ENCODE assay signal across 8 cellular contexts in genomic region chr1:230978491-230979388, GRCh38. TPM values are rescaled to one million over a fixed set of nuclear protein-coding genes. Genes with fewer than 3 reads are reported as not detected.
A peak's percentile ranks its signal among the peaks of the same experiment; 100 is the strongest.
DNase-seq lines count a peak whose midpoint lies in the region; TF ChIP-seq lines count a peak whose summit lies in the region.

Gene ARV1 (plus strand): TSS chr1:230979094. CDS start chr1:230979106, 12 bp downstream.
Gene TTC13 (minus strand): TSS chr1:230978861. CDS start chr1:230978830, 31 bp downstream.

- no peak within 1 kb of the TSS for H3K4ac ChIP-seq in neuronal stem cell (ENCODE audit: low read length)

- no peak within 1 kb of the TSS for H4K8ac ChIP-seq in neuronal stem cell (ENCODE audit: low read depth, low read length)

- no peak within 1 kb of the TSS for H2BK15ac ChIP-seq in neuronal stem cell (ENCODE audit: low read length)

- H3K18ac ChIP-seq in neuronal stem cell (ENCODE audit: low read length): peak within 1 kb of the TSS; percentile 69

- peak within 1 kb of the TSS; percentile 67 for H3K27ac ChIP-seq in neuronal stem cell (replicated peaks; ENCODE audit: low read length)

- TF ChIP-seq CTCF in HFFc6 (IDR thresholded peaks at IDR 0.05): peak; percentile 26; the same call in 1 of the 2 replicates
- TF ChIP-seq CTCF in subcutaneous adipose tissue (IDR thresholded peaks at IDR 0.05; ENCODE audit: low read depth): no peak

- H2AK5ac ChIP-seq in neuronal stem cell (ENCODE audit: low read depth, low read length): no peak within 1 kb of the TSS

- CTCF ChIA-PET in activated naive CD4-positive, alpha-beta T cell treated with anti-CD3 and anti-CD28 coated beads for 36 hours (lab: Charles Lee): interaction anchor here (0.6 to 1.6 kb wide), 9 partner anchors 20 to 1427 kb away, joined by 3 to 7 read pairs (median 3); no protein-coding TSS in a partner anchor

- peak within 1 kb of the TSS; percentile 91; the same call in 1 of the 2 replicates for H3K4me3 Mint-ChIP-seq in HFFc6
- H3K4me3 Mint-ChIP-seq in activated naive CD4-positive, alpha-beta T cell treated with anti-CD3 and anti-CD28 coated beads for 36 hours: peak within 1 kb of the TSS; percentile 95

- H3K27me3 Mint-ChIP-seq in HFFc6 (ENCODE audit: insufficient read depth): no peaks in the 10 kb centered on the region
- no peaks in the 10 kb centered on the region for H3K27me3 Mint-ChIP-seq in activated naive CD4-positive, alpha-beta T cell treated with anti-CD3 and anti-CD28 coated beads for 36 hours (ENCODE audit: low read depth)

- no peak within 1 kb of the TSS for H4K91ac ChIP-seq in neuronal stem cell (ENCODE audit: low read depth, low read length, poor library complexity)

- H2BK120ac ChIP-seq in neuronal stem cell (ENCODE audit: low read depth, low read length): no peak within 1 kb of the TSS

- H2BK5ac ChIP-seq in neuronal stem cell (ENCODE audit: low read length): no peak within 1 kb of the TSS

- peak within 1 kb of the TSS; percentile 89 for H3K23ac ChIP-seq in neuronal stem cell (ENCODE audit: low read depth, low read length, poor library complexity)

- H2BK12ac ChIP-seq in neuronal stem cell (ENCODE audit: low read length): no peak within 1 kb of the TSS

- H3K4me3 ChIP-seq in GM08714 (ENCODE audit: low read length): peak within 1 kb of the TSS; percentile 98
- peak within 1 kb of the TSS; percentile 73 to 99 for H3K4me3 ChIP-seq in neuronal stem cell (ENCODE audit: low read length in 2 of 2)

- H3K9ac ChIP-seq in neuronal stem cell (ENCODE audit: low read depth, low read length, poor library complexity): peak within 1 kb of the TSS; percentile 90

- peak within 1 kb of the TSS; percentile 90 for H3K4me2 ChIP-seq in neuronal stem cell (ENCODE audit: insufficient read depth, low read length, poor library complexity, severe bottlenecking)

- no peaks in the 10 kb centered on the region for H3K27me3 ChIP-seq in neuronal stem cell (ENCODE audit: control insufficient read depth in 3 of 3, insufficient read depth in 3 of 3, low read depth in 1 of 3, low read length in 3 of 3)

- intact Hi-C loops in activated naive CD4-positive, alpha-beta T cell treated with anti-CD3 and anti-CD28 coated beads for 36 hours (cut with micrococcal nuclease): loop anchor here (1.0 to 10.0 kb wide), 15 partner anchors 46 to 1974 kb away; partner anchors contain the start of genes C1orf198, COG2, DISC1 and EGLN1

- H3K36me3 Mint-ChIP-seq in HFFc6 (ENCODE audit: low read depth): peaks cover 7% of the 10 kb centered on the region
- H3K36me3 Mint-ChIP-seq in activated naive CD4-positive, alpha-beta T cell treated with anti-CD3 and anti-CD28 coated beads for 36 hours (ENCODE audit: low read depth): peaks cover 12% of the 10 kb centered on the region

- peak within 1 kb of the TSS; percentile 93 for H2AFZ ChIP-seq in neuronal stem cell (ENCODE audit: low read length)

- peaks cover 9% of the 10 kb centered on the region for H3K4me1 Mint-ChIP-seq in HFFc6 (ENCODE audit: low read depth)
- peaks cover 30% of the 10 kb centered on the region for H3K4me1 Mint-ChIP-seq in activated naive CD4-positive, alpha-beta T cell treated with anti-CD3 and anti-CD28 coated beads for 36 hours (ENCODE audit: low read depth)

- H3K4me1 ChIP-seq in neuronal stem cell (ENCODE audit: control insufficient read depth in 2 of 2, insufficient read depth in 1 of 2, low read depth in 1 of 2, low read length in 2 of 2): peaks cover 2 to 5% of the 10 kb centered on the region in 2 donors

- H3K14ac ChIP-seq in neuronal stem cell (ENCODE audit: low read length): peak within 1 kb of the TSS; percentile 58

- H3K36me3 ChIP-seq in neuronal stem cell (replicated peaks in 1 of 2; ENCODE audit: control insufficient read depth in 2 of 2, insufficient read depth in 2 of 2, low read length in 2 of 2): peaks cover 10 to 26% of the 10 kb centered on the region in 2 donors

- WGBS in neuronal stem cell (ENCODE audit: extremely low coverage in 2 of 2, insufficient read length in 2 of 2, insufficient replicate concordance in 1 of 2), 2 donors: no CpG with 5 or more reads among the region's 79 CpGs

- no peaks in the 10 kb centered on the region for H3K9me3 Mint-ChIP-seq in HFFc6
- H3K9me3 Mint-ChIP-seq in activated naive CD4-positive, alpha-beta T cell treated with anti-CD3 and anti-CD28 coated beads for 36 hours: no peaks in the 10 kb centered on the region

- peak within 1 kb of the TSS; percentile 73 for H3K27ac Mint-ChIP-seq in HFFc6
- peak within 1 kb of the TSS; percentile 92 for H3K27ac Mint-ChIP-seq in activated naive CD4-positive, alpha-beta T cell treated with anti-CD3 and anti-CD28 coated beads for 36 hours

- peaks cover 5% of the 10 kb centered on the region for H3K79me1 ChIP-seq in neuronal stem cell (ENCODE audit: low read depth, low read length)

- no peaks in the 10 kb centered on the region for H3K9me3 ChIP-seq in neuronal stem cell (replicated peaks in 1 of 2; ENCODE audit: control insufficient read depth in 2 of 2, insufficient read depth in 1 of 2, low read depth in 1 of 2, low read length in 2 of 2)

- DNase-seq in HFFc6 (peak; percentile 98), NAMALWA (ENCODE audit: low spot score) (peak; percentile 99), SK-N-DZ (ENCODE audit: low spot score) (peak; percentile 98), foreskin melanocyte (peak; percentile 96), neuronal stem cell (ENCODE audit: low spot score) (peak; percentile 97)
- peak; percentile 97 for DNase-seq in activated naive CD4-positive, alpha-beta T cell treated with anti-CD3 and anti-CD28 coated beads for 36 hours

RNA-seq across cellular contexts. Expression of gene ARV1, which starts in this region (rescaled TPM):
- 10 to 100 TPM; 20.0 to 26.8 (median 22.1) TPM for total RNA-seq in HFFc6 (2021; fragmentation: NEBNext Ultra II Directional; extraction: Animal tissue kit (Norgen Biotek cat#: 25700))
- 21.5 and 22.3 TPM in 2 replicates for polyA plus RNA-seq in SK-N-DZ (2014; cell fraction: cytosol; rRNA removed)
- 15.4 TPM in 2 replicates for polyA plus RNA-seq in SK-N-DZ (2014; cell fraction: nucleus; rRNA removed)
- 10 to 100 TPM; 14.9 to 17.7 TPM for total RNA-seq in activated naive CD4-positive, alpha-beta T cell treated with anti-CD3 and anti-CD28 coated beads for 36 hours
- polyA plus RNA-seq in neuronal stem cell (2013, experiment 1 of 2): 25.4 TPM
- polyA plus RNA-seq in neuronal stem cell (2013, experiment 2 of 2): 24.9 TPM
- total RNA-seq in subcutaneous adipose tissue: 10 to 100 TPM; 15.4 to 32.6 (median 19.5) TPM

RNA-seq across cellular contexts. Expression of gene TTC13, which starts in this region (rescaled TPM):
- 10 to 100 TPM; 10.7 to 14.4 (median 12.4) TPM for total RNA-seq in HFFc6 (2021; fragmentation: NEBNext Ultra II Directional; extraction: Animal tissue kit (Norgen Biotek cat#: 25700))
- polyA plus RNA-seq in SK-N-DZ (2014; cell fraction: cytosol; rRNA removed): 8.6 and 12.2 TPM in 2 replicates
- polyA plus RNA-seq in SK-N-DZ (2014; cell fraction: nucleus; rRNA removed): 34.3 and 64.0 TPM in 2 replicates
- total RNA-seq in activated naive CD4-positive, alpha-beta T cell treated with anti-CD3 and anti-CD28 coated beads for 36 hours: 10 to 100 TPM; 10.9 to 13.2 TPM
- 10.5 TPM for polyA plus RNA-seq in neuronal stem cell (2013, experiment 1 of 2)
- polyA plus RNA-seq in neuronal stem cell (2013, experiment 2 of 2): 10.2 TPM
- total RNA-seq in subcutaneous adipose tissue: 10 to 100 TPM; 24.4 to 43.0 (median 26.1) TPM

Comparison
In these comparisons a context has a peak if more than half of its experiments do, and no peak if none do; other contexts are left out.
1. Peak in every context shown above with its lines: DNase-seq, H3K4me3 ChIP-seq and H3K27ac ChIP-seq.